Comparison of ENCODE assay signal across 11 cellular contexts in genomic region chr18:74064510-74064909, GRCh38.
DNase-seq lines count a peak whose midpoint lies in the region; ATAC-seq and TF ChIP-seq lines count a peak whose summit lies in the region.
"Had no signal": no experiment of that assay in that cellular context is flagged by ENCODE, and none has a peak within 500 bp of the region (broad histone marks: within the 10 kb centered on the region; RNA-seq: fewer than 3 reads in every experiment).

No MANE protein-coding gene starts in this region.

- peak overlapping the region; percentile 72 for H3K4me3 Mint-ChIP-seq in activated naive CD8-positive, alpha-beta T cell treated with anti-CD3 and anti-CD28 coated beads, Interleukin-2, amount 50 U/mL, for 24 hours
- peak overlapping the region; percentile 62 to 83 for H3K4me3 Mint-ChIP-seq in stimulated activated naive CD8-positive, alpha-beta T cell treated with anti-CD3 and anti-CD28 coated beads, Interleukin-15, amount 100 ng/mL, for 72 hours
- no peak overlapping the region for H3K4me3 Mint-ChIP-seq in osteocyte (ENCODE audit: unreplicated experiment)

- peak overlapping the region; percentile 87 for H3K27ac Mint-ChIP-seq in activated naive CD8-positive, alpha-beta T cell treated with anti-CD3 and anti-CD28 coated beads, Interleukin-2, amount 50 U/mL, for 24 hours
- H3K27ac Mint-ChIP-seq in stimulated activated naive CD8-positive, alpha-beta T cell treated with anti-CD3 and anti-CD28 coated beads, Interleukin-15, amount 100 ng/mL, for 72 hours: peak overlapping the region; percentile 84 to 91
- no peak overlapping the region for H3K27ac Mint-ChIP-seq in osteocyte (ENCODE audit: unreplicated experiment)

- peak; percentile 66 for DNase-seq in activated effector memory CD4-positive, alpha-beta T cell treated with anti-CD3 and anti-CD28 coated beads, Interleukin-2, amount 50 U/mL, for 16 hours
- DNase-seq in activated effector memory CD4-positive, alpha-beta T cell treated with Interleukin-2 at 50 U/mL for 16 hours: no peak
- DNase-seq in NCI-H146 treated with DMSO at 0.1 percent for 48 hours (lab: John Stamatoyannopoulos, UW; ENCODE audit: unreplicated experiment): peak; percentile 45
- DNase-seq in activated naive CD8-positive, alpha-beta T cell treated with anti-CD3 and anti-CD28 coated beads, Interleukin-2, amount 50 U/mL, for 24 hours: peak; percentile 48
- peak; percentile 26 to 42 for DNase-seq in stimulated activated naive CD8-positive, alpha-beta T cell treated with anti-CD3 and anti-CD28 coated beads, Interleukin-15, amount 100 ng/mL, for 72 hours
- no peak for DNase-seq in NCI-H446 treated with DMSO at 0.1 percent for 48 hours (lab: John Stamatoyannopoulos, UW)
- no peak for DNase-seq in osteocyte (ENCODE audit: extremely low spot score, unreplicated experiment)
- DNase-seq: KG1, NCI-H446, thyroid gland had no signal

- no peak for TF ChIP-seq CTCF in osteocyte (IDR thresholded peaks at IDR 0.05)

- peaks cover 44% of the 10 kb centered on the region for H3K4me1 Mint-ChIP-seq in activated naive CD8-positive, alpha-beta T cell treated with anti-CD3 and anti-CD28 coated beads, Interleukin-2, amount 50 U/mL, for 24 hours
- H3K4me1 Mint-ChIP-seq in stimulated activated naive CD8-positive, alpha-beta T cell treated with anti-CD3 and anti-CD28 coated beads, Interleukin-15, amount 100 ng/mL, for 72 hours: peaks cover 51% of the 10 kb centered on the region
- no peaks in the 10 kb centered on the region for H3K4me1 Mint-ChIP-seq in osteocyte (ENCODE audit: unreplicated experiment)

- ATAC-seq in activated naive CD8-positive, alpha-beta T cell treated with anti-CD3 and anti-CD28 coated beads, Interleukin-2, amount 50 U/mL, for 24 hours: peak; percentile 73
- peak; percentile 82 for ATAC-seq in stimulated activated naive CD8-positive, alpha-beta T cell treated with anti-CD3 and anti-CD28 coated beads, Interleukin-15, amount 100 ng/mL, for 72 hours
- no peak for ATAC-seq in HG02852 (IDR thresholded peaks at IDR 0.05; ENCODE audit: unreplicated experiment)

- no peaks in the 10 kb centered on the region for H3K36me3 Mint-ChIP-seq in activated naive CD8-positive, alpha-beta T cell treated with anti-CD3 and anti-CD28 coated beads, Interleukin-2, amount 50 U/mL, for 24 hours (ENCODE audit: low read depth)
- no peaks in the 10 kb centered on the region for H3K36me3 Mint-ChIP-seq in osteocyte (ENCODE audit: unreplicated experiment)

- H3K9me3 Mint-ChIP-seq in activated naive CD8-positive, alpha-beta T cell treated with anti-CD3 and anti-CD28 coated beads, Interleukin-2, amount 50 U/mL, for 24 hours: no peaks in the 10 kb centered on the region
- peaks cover 0 to 6% of the 10 kb centered on the region in 2 donors for H3K9me3 Mint-ChIP-seq in stimulated activated naive CD8-positive, alpha-beta T cell treated with anti-CD3 and anti-CD28 coated beads, Interleukin-15, amount 100 ng/mL, for 72 hours
- H3K9me3 Mint-ChIP-seq in osteocyte (ENCODE audit: unreplicated experiment): no peaks in the 10 kb centered on the region

- H3K27me3 Mint-ChIP-seq in activated naive CD8-positive, alpha-beta T cell treated with anti-CD3 and anti-CD28 coated beads, Interleukin-2, amount 50 U/mL, for 24 hours: peaks cover 2% of the 10 kb centered on the region
- H3K27me3 Mint-ChIP-seq in stimulated activated naive CD8-positive, alpha-beta T cell treated with anti-CD3 and anti-CD28 coated beads, Interleukin-15, amount 100 ng/mL, for 72 hours: peaks cover 10% of the 10 kb centered on the region
- no peaks in the 10 kb centered on the region for H3K27me3 Mint-ChIP-seq in osteocyte (ENCODE audit: unreplicated experiment)

Comparison
In these comparisons a context has a peak if more than half of its experiments do, and no peak if none do; other contexts are left out.
1. DNase-seq: peak in activated effector memory CD4-positive, alpha-beta T cell treated with anti-CD3 and anti-CD28 coated beads, Interleukin-2, amount 50 U/mL, for 16 hours (single experiment), NCI-H146 treated with DMSO at 0.1 percent for 48 hours (single experiment), activated naive CD8-positive, alpha-beta T cell treated with anti-CD3 and anti-CD28 coated beads, Interleukin-2, amount 50 U/mL, for 24 hours (single experiment) and stimulated activated naive CD8-positive, alpha-beta T cell treated with anti-CD3 and anti-CD28 coated beads, Interleukin-15, amount 100 ng/mL, for 72 hours (2 of 2); none in activated effector memory CD4-positive, alpha-beta T cell treated with Interleukin-2 at 50 U/mL for 16 hours (single experiment), NCI-H446 treated with DMSO at 0.1 percent for 48 hours (single experiment) and osteocyte (single experiment).